Comparison of ENCODE assay signal across 22 cellular contexts in genomic region chr14:99596772-99597171, GRCh38. TPM values are rescaled to one million over a fixed set of nuclear protein-coding genes. Genes with fewer than 3 reads are reported as not detected.
DNase-seq lines count a peak whose midpoint lies in the region; ATAC-seq and TF ChIP-seq lines count a peak whose summit lies in the region.
"Had no signal": no experiment of that assay in that cellular context is flagged by ENCODE, and none has a peak within 500 bp of the region (broad histone marks: within the 10 kb centered on the region; RNA-seq: fewer than 3 reads in every experiment).

No MANE protein-coding gene starts in this region.

- no peaks in the 10 kb centered on the region for H3K9me2 ChIP-seq in hepatocyte (replicated peaks; ENCODE audit: insufficient read depth)

- no peak overlapping the region for H3K27ac Mint-ChIP-seq in activated CD4-positive, alpha-beta T cell treated with anti-CD3 and anti-CD28 coated beads for 36 hours
- H3K27ac Mint-ChIP-seq: activated CD4-positive, alpha-beta memory T cell treated with anti-CD3 and anti-CD28 coated beads for 36 hours; naive B cell had no signal

- no peaks in the 10 kb centered on the region for H3K9me3 Mint-ChIP-seq in activated CD4-positive, alpha-beta T cell treated with anti-CD3 and anti-CD28 coated beads for 36 hours (ENCODE audit: low read depth)
- H3K9me3 Mint-ChIP-seq: activated CD4-positive, alpha-beta memory T cell treated with anti-CD3 and anti-CD28 coated beads for 36 hours; activated T-cell treated with anti-CD3 and anti-CD28 coated beads, Interleukin-2, amount 50 U/mL, for 24 hours; brain; CD8-positive, alpha-beta memory T cell; naive B cell; type B pancreatic cell had no signal

- H3K4me2 ChIP-seq in BLaER1 (peak overlapping the region; percentile 91), hepatocyte (peak overlapping the region; percentile 60), trophoblast cell (ENCODE audit: low read length) (no peak overlapping the region)

- H3K4me3 Mint-ChIP-seq in activated CD4-positive, alpha-beta T cell treated with anti-CD3 and anti-CD28 coated beads for 36 hours = no peak overlapping the region
- H3K4me3 Mint-ChIP-seq: activated CD4-positive, alpha-beta memory T cell treated with anti-CD3 and anti-CD28 coated beads for 36 hours; activated T-cell treated with anti-CD3 and anti-CD28 coated beads, Interleukin-2, amount 50 U/mL, for 24 hours had no signal

- H3K4me1 ChIP-seq in BLaER1 (peaks cover 98% of the 10 kb centered on the region), Peyer's patch (peaks cover 0 to 84% (median 12%) of the 10 kb centered on the region in 4 donors), hepatocyte (ENCODE audit: insufficient read depth) (peaks cover 62% of the 10 kb centered on the region), trophoblast cell (ENCODE audit: control insufficient read depth in 1 of 2, insufficient read depth in 2 of 2, low read length in 2 of 2) (peaks cover 6 to 14% of the 10 kb centered on the region in 2 experiments)

- no peak for TF ChIP-seq CTCF in Peyer's patch (IDR thresholded peaks at IDR 0.05)
- no peak for TF ChIP-seq CTCF in hepatocyte (IDR thresholded peaks at IDR 0.05; ENCODE audit: poor library complexity)

- no peak overlapping the region for H3K14ac ChIP-seq in trophoblast cell (ENCODE audit: low read length)

- H3K36me3 Mint-ChIP-seq in activated CD4-positive, alpha-beta T cell treated with anti-CD3 and anti-CD28 coated beads for 36 hours (ENCODE audit: low read depth) = no peaks in the 10 kb centered on the region
- H3K36me3 Mint-ChIP-seq: activated CD4-positive, alpha-beta memory T cell treated with anti-CD3 and anti-CD28 coated beads for 36 hours; brain; naive B cell; type B pancreatic cell had no signal

- no peak overlapping the region for H3K23ac ChIP-seq in trophoblast cell (ENCODE audit: low read length)

- H3K4me3 ChIP-seq in BLaER1 (peak overlapping the region; percentile 35), Peyer's patch (peak overlapping the region in 1 of 4 donors; percentile 10), hepatocyte (no peak overlapping the region), trophoblast cell (ENCODE audit: low read depth, low read length) (no peak overlapping the region)
- H3K4me3 ChIP-seq: HAP-1 had no signal

- H3K36me3 ChIP-seq in BLaER1 = no peaks in the 10 kb centered on the region
- H3K36me3 ChIP-seq in Peyer's patch = no peaks in the 10 kb centered on the region
- no peaks in the 10 kb centered on the region for H3K36me3 ChIP-seq in hepatocyte (replicated peaks; ENCODE audit: insufficient read depth, low read depth)
- no peaks in the 10 kb centered on the region for H3K36me3 ChIP-seq in trophoblast cell (ENCODE audit: control insufficient read depth in 1 of 2, insufficient read depth in 2 of 2, low read length in 2 of 2)
- H3K36me3 ChIP-seq: HAP-1 had no signal

- H4K20me1 ChIP-seq in BLaER1 = peaks cover 21% of the 10 kb centered on the region
- H4K20me1 ChIP-seq in hepatocyte (ENCODE audit: insufficient read depth, poor library complexity, severe bottlenecking) = peaks cover 20% of the 10 kb centered on the region

- H3K9ac ChIP-seq in BLaER1 = peak overlapping the region; percentile 59
- H3K9ac ChIP-seq in trophoblast cell (ENCODE audit: low read length) = no peak overlapping the region

- CTCF ChIA-PET in activated CD4-positive, alpha-beta T cell treated with anti-CD3 and anti-CD28 coated beads for 36 hours (lab: Charles Lee) = interaction anchor here (0.9 kb wide), 1 partner anchor 9 kb away, joined by 3 read pairs; no protein-coding TSS in a partner anchor

- ATAC-seq in HG03457 (IDR thresholded peaks at IDR 0.05; ENCODE audit: unreplicated experiment) = no peak
- ATAC-seq in activated CD4-positive, alpha-beta T cell treated with anti-CD3 and anti-CD28 coated beads for 36 hours = no peak

- no peak overlapping the region for H2BK5ac ChIP-seq in trophoblast cell (ENCODE audit: low read depth, low read length, poor library complexity)

- H3K4me1 Mint-ChIP-seq in activated CD4-positive, alpha-beta T cell treated with anti-CD3 and anti-CD28 coated beads for 36 hours = peaks cover 19% of the 10 kb centered on the region

- H3K27ac ChIP-seq in BLaER1 = peak overlapping the region; percentile 86
- peak overlapping the region in 3 of 4 donors; percentile 72 to 91 (median 79) for H3K27ac ChIP-seq in Peyer's patch
- peak overlapping the region; percentile 85 for H3K27ac ChIP-seq in hepatocyte
- no peak overlapping the region for H3K27ac ChIP-seq in trophoblast cell (ENCODE audit: low read depth, low read length)

- intact Hi-C loops in activated CD4-positive, alpha-beta T cell treated with anti-CD3 and anti-CD28 coated beads for 36 hours (cut with DNase I, micrococcal nuclease) = no loop called here

- TF ChIP-seq POLR2A in Peyer's patch (IDR thresholded peaks at IDR 0.05) = peak; percentile 23 to 57

- no peak overlapping the region for H2BK12ac ChIP-seq in trophoblast cell (ENCODE audit: low read length)

- H3K27me3 Mint-ChIP-seq in activated CD4-positive, alpha-beta T cell treated with anti-CD3 and anti-CD28 coated beads for 36 hours = no peaks in the 10 kb centered on the region
- H3K27me3 Mint-ChIP-seq: activated CD4-positive, alpha-beta memory T cell treated with anti-CD3 and anti-CD28 coated beads for 36 hours; activated T-cell treated with anti-CD3 and anti-CD28 coated beads, Interleukin-2, amount 50 U/mL, for 24 hours; type B pancreatic cell had no signal

- peak overlapping the region; percentile 30 for H3K4ac ChIP-seq in trophoblast cell (ENCODE audit: low read depth, low read length)

- no peaks in the 10 kb centered on the region for H3K79me1 ChIP-seq in trophoblast cell (ENCODE audit: low read length)

- no peak overlapping the region for H4K8ac ChIP-seq in trophoblast cell (ENCODE audit: low read depth, low read length)

- no peak overlapping the region for H2BK120ac ChIP-seq in trophoblast cell (ENCODE audit: insufficient read depth, low read length, poor library complexity)

- POLR2A ChIA-PET in activated CD4-positive, alpha-beta T cell treated with anti-CD3 and anti-CD28 coated beads for 36 hours (lab: Charles Lee) = no interaction called here

- no peak overlapping the region for H4K12ac ChIP-seq in trophoblast cell (ENCODE audit: low read depth, low read length)

- no peak overlapping the region for H2AK5ac ChIP-seq in trophoblast cell (ENCODE audit: low read length)

- H3K9me3 ChIP-seq in BLaER1 (no peaks in the 10 kb centered on the region), Peyer's patch (no peaks in the 10 kb centered on the region), hepatocyte (ENCODE audit: low read depth) (no peaks in the 10 kb centered on the region), trophoblast cell (ENCODE audit: insufficient read depth, low read depth, low read length) (no peaks in the 10 kb centered on the region)
- H3K9me3 ChIP-seq: HAP-1 had no signal

- H2AFZ ChIP-seq in hepatocyte = no peak overlapping the region
- H2AFZ ChIP-seq in trophoblast cell (ENCODE audit: insufficient read depth, low read length, poor library complexity) = no peak overlapping the region

- H3K79me2 ChIP-seq in hepatocyte (peaks cover 97% of the 10 kb centered on the region), trophoblast cell (ENCODE audit: control insufficient read depth, insufficient read depth, low read length, poor library complexity) (peaks cover 21% of the 10 kb centered on the region)

- H4K91ac ChIP-seq in trophoblast cell (ENCODE audit: low read depth, low read length) = no peak overlapping the region

- H3K27me3 ChIP-seq in BLaER1 = no peaks in the 10 kb centered on the region
- no peaks in the 10 kb centered on the region for H3K27me3 ChIP-seq in Peyer's patch
- no peaks in the 10 kb centered on the region for H3K27me3 ChIP-seq in hepatocyte
- H3K27me3 ChIP-seq in trophoblast cell (ENCODE audit: insufficient read depth, low read length) = no peaks in the 10 kb centered on the region

- peak in 2 of 3 donors; percentile 83 to 87 for DNase-seq in Peyer's patch
- peak; percentile 54 for DNase-seq in hepatocyte (ENCODE audit: low spot score)
- DNase-seq in trophoblast cell = no peak
- no peak for DNase-seq in amniotic stem cell (lab: John Stamatoyannopoulos, UW)
- DNase-seq in cerebellar cortex (ENCODE audit: low spot score) = no peak
- no peak for DNase-seq in activated CD4-positive, alpha-beta T cell treated with anti-CD3 and anti-CD28 coated beads for 36 hours
- DNase-seq: activated CD4-positive, alpha-beta memory T cell treated with anti-CD3 and anti-CD28 coated beads for 36 hours; activated naive CD4-positive, alpha-beta T cell treated with anti-CD3 and anti-CD28 coated beads, Interleukin-2, amount 50 U/mL, for 16 hours; activated T-cell treated with anti-CD3 and anti-CD28 coated beads, Interleukin-2, amount 50 U/mL, for 24 hours; CD8-positive, alpha-beta memory T cell; DND-41; effector CD4-positive, alpha-beta T cell; hypothalamus; Kasumi-1; naive B cell; NCI-H1417 treated with DMSO at 0.1 percent for 48 hours; NCI-H2227 treated with DMSO at 0.1 percent for 48 hours had no signal

- no peak overlapping the region for H3K18ac ChIP-seq in trophoblast cell (ENCODE audit: low read length)

- WGBS in hepatocyte (ENCODE audit: low lambda C conversion rate, missing lambda C conversion rate) = 80% methylated on average over 7 of the region's 7 CpGs
- WGBS in trophoblast cell (ENCODE audit: extremely low coverage, insufficient coverage, insufficient read length) = no CpG with 5 or more reads among the region's 7 CpGs

RNA-seq across cellular contexts. Expression of gene CCDC85C, which starts 7.2 kb away (rescaled TPM):
- 10 to 100 TPM; 19.8 to 98.1 (median 78.8) TPM for total RNA-seq in Peyer's patch
- total RNA-seq in hepatocyte = 32.8 and 37.8 TPM in 2 replicates
- 33.8 and 47.2 TPM in 2 replicates for polyA plus RNA-seq in hepatocyte
- 17.0 and 18.1 TPM in 2 replicates for polyA plus RNA-seq in trophoblast cell (2013)
- total RNA-seq in activated CD4-positive, alpha-beta T cell treated with anti-CD3 and anti-CD28 coated beads for 36 hours = 1 to 10 TPM; 6.1 to 6.2 TPM

RNA-seq across cellular contexts. Expression of gene HHIPL1, which starts 48.2 kb away (rescaled TPM):
- total RNA-seq in Peyer's patch (1 to 10 TPM in 2 of 4 donors, under 1 TPM in 2; 0.88 to 2.5 (median 1.0) TPM), hepatocyte (0.64 and 0.83 TPM in 2 replicates)
- polyA plus RNA-seq in hepatocyte = 0.88 and 1.4 TPM in 2 replicates
- 1.3 and 1.5 TPM in 2 replicates for polyA plus RNA-seq in trophoblast cell (2013)
- total RNA-seq in activated CD4-positive, alpha-beta T cell treated with anti-CD3 and anti-CD28 coated beads for 36 hours = under 1 TPM in 1 of 2 experiments, not detected in 1; 0.07 TPM
- polyA plus RNA-seq: CD8-positive, alpha-beta memory T cell had no signal

Comparison
In these comparisons a context has a peak if more than half of its experiments do, and no peak if none do; other contexts are left out.
1. DNase-seq: peak in Peyer's patch (2 of 3) and hepatocyte (single experiment); none in trophoblast cell (0 of 2), amniotic stem cell (single experiment), cerebellar cortex (single experiment) and activated CD4-positive, alpha-beta T cell treated with anti-CD3 and anti-CD28 coated beads for 36 hours (single experiment).